ENCODE assay signal across 8 cellular contexts in genomic region chr10:34655286-34656170, GRCh38.
DNase-seq lines count a peak whose midpoint lies in the region; ATAC-seq, FAIRE-seq and TF ChIP-seq lines count a peak whose summit lies in the region.

No MANE protein-coding gene starts in this region.

- TF ChIP-seq CTCF in D721Med (IDR thresholded peaks at IDR 0.05; ENCODE audit: insufficient read depth, missing control alignments) (peak; percentile 68), GM20000 (IDR thresholded peaks at IDR 0.05; ENCODE audit: extremely low read depth, missing control alignments) (peak; percentile 16), VCaP (conservative IDR thresholded peaks at IDR 0.05) (peak; percentile 80), heart right ventricle (IDR thresholded peaks at IDR 0.05) (peak; percentile 46 to 79 (median 72))

- H3K4me1 ChIP-seq in heart right ventricle (peaks cover 0 to 28% (median 14%) of the 10 kb centered on the region in 9 donors), small intestine (ENCODE audit: control insufficient read depth in 2 of 2, insufficient read depth in 1 of 2, low read depth in 1 of 2, low read length in 1 of 2) (peaks cover 4 to 6% of the 10 kb centered on the region in 2 donors)

- peak in 1 of 8 donors; percentile 17 for ATAC-seq in heart right ventricle
- ATAC-seq in GM19463 (IDR thresholded peaks at IDR 0.05; ENCODE audit: unreplicated experiment), result no peak
- no peak for ATAC-seq in GM19452 (IDR thresholded peaks at IDR 0.05; ENCODE audit: unreplicated experiment)

- no peak for DNase-seq in D721Med (ENCODE audit: insufficient read length, low spot score)
- DNase-seq in GM20000 (ENCODE audit: low spot score), result peak; percentile 32
- peak; percentile 41 for DNase-seq in NCI-H1436 treated with DMSO at 0.1 percent for 48 hours (lab: John Stamatoyannopoulos, UW)
- peak in 1 of 2 donors; percentile 38 for DNase-seq in heart right ventricle
- peak; percentile 73 for DNase-seq in small intestine

- 50 to 52% methylated on average over 6 of the region's 6 CpGs for WGBS in heart right ventricle, 2 donors
- 43 to 52% (median 45%) methylated on average over 6 of the region's 6 CpGs for WGBS in small intestine, 3 donors

- H3K36me3 ChIP-seq in heart right ventricle (no peaks in the 10 kb centered on the region), small intestine (ENCODE audit: control insufficient read depth in 2 of 2, insufficient read depth in 2 of 2, low read length in 2 of 2) (no peaks in the 10 kb centered on the region)

- H3K27ac ChIP-seq in VCaP (no peak overlapping the region), heart right ventricle (no peak overlapping the region), small intestine (ENCODE audit: low read depth in 1 of 2, low read length in 1 of 2) (no peak overlapping the region)

- FAIRE-seq in D721Med (lab: Jason Lieb, UNC), result no peak
- no peak for FAIRE-seq in small intestine (lab: Jason Lieb, UNC)

- H3K27me3 ChIP-seq in heart right ventricle (no peaks in the 10 kb centered on the region), small intestine (ENCODE audit: control insufficient read depth in 2 of 2, insufficient read depth in 2 of 2, low read length in 2 of 2) (no peaks in the 10 kb centered on the region)

- H3K9me3 ChIP-seq in heart right ventricle, result no peaks in the 10 kb centered on the region
- no peaks in the 10 kb centered on the region for H3K9me3 ChIP-seq in small intestine (ENCODE audit: control insufficient read depth, low read depth)

- intact Hi-C loops in heart right ventricle (cut with DNase I), result loop anchor here in 3 of 10 donors (5.0 to 10.0 kb wide), 3 partner anchors 169 to 309 kb away; no protein-coding TSS in a partner anchor

- H3K4me3 ChIP-seq in heart right ventricle, result no peak overlapping the region
- no peak overlapping the region for H3K4me3 ChIP-seq in small intestine (ENCODE audit: low read depth in 1 of 2, low read length in 2 of 2)

Comparison
In these comparisons a context has a peak if more than half of its experiments do, and no peak if none do; other contexts are left out.
1. CTCF ChIP-seq: peak in every context shown above with its lines; median percentile 80 in VCaP; 72 in heart right ventricle; 68 in D721Med; 16 in GM20000.